In genomic region chr22:23399367-23400285, GRCh38 we compare ENCODE assay signal across 13 cellular contexts.
"Had no signal": no experiment of that assay in that cellular context is flagged by ENCODE, and none has a peak within 500 bp of the region (broad histone marks: within the 10 kb centered on the region; RNA-seq: fewer than 3 reads in every experiment).

No MANE protein-coding gene starts in this region.

- H3K27me3 Mint-ChIP-seq: activated CD4-positive, alpha-beta T cell treated with anti-CD3 and anti-CD28 coated beads, Interleukin-2, amount 10 ng/mL, durations not matched to agents 24 days and 14 days; memory B cell had no signal

- DNase-seq: activated CD4-positive, alpha-beta T cell treated with anti-CD3 and anti-CD28 coated beads, Interleukin-2, amount 10 ng/mL, durations not matched to agents 24 days and 14 days; activated CD8-positive, alpha-beta memory T cell treated with anti-CD3 and anti-CD28 coated beads for 24 hours; activated gamma-delta T cell treated with Interleukin-2 at 50 U/mL for 16 hours; activated naive CD8-positive, alpha-beta T cell treated with anti-CD3 and anti-CD28 coated beads for 36 hours; activated T-cell treated with anti-CD3 and anti-CD28 coated beads, Interleukin-2, amount 50 U/mL, for 1 hour; stomach; T-cell had no signal

- H3K27ac ChIP-seq: left lung, SK-N-MC, skin epidermis, stomach, tibial artery had no signal

- H3K9me3 Mint-ChIP-seq: activated CD4-positive, alpha-beta T cell treated with anti-CD3 and anti-CD28 coated beads, Interleukin-2, amount 10 ng/mL, durations not matched to agents 24 days and 14 days; activated naive CD8-positive, alpha-beta T cell treated with anti-CD3 and anti-CD28 coated beads for 36 hours; memory B cell; T-cell had no signal

- H3K36me3 ChIP-seq: left lung, stomach, tibial artery, WERI-Rb-1 had no signal

- H3K4me3 Mint-ChIP-seq: activated CD4-positive, alpha-beta T cell treated with anti-CD3 and anti-CD28 coated beads, Interleukin-2, amount 10 ng/mL, durations not matched to agents 24 days and 14 days; activated naive CD8-positive, alpha-beta T cell treated with anti-CD3 and anti-CD28 coated beads for 36 hours; memory B cell; T-cell had no signal

- H3K4me3 ChIP-seq: left lung, SK-N-MC, skin epidermis, stomach, tibial artery had no signal

- H3K4me1 Mint-ChIP-seq: activated CD4-positive, alpha-beta T cell treated with anti-CD3 and anti-CD28 coated beads, Interleukin-2, amount 10 ng/mL, durations not matched to agents 24 days and 14 days; activated naive CD8-positive, alpha-beta T cell treated with anti-CD3 and anti-CD28 coated beads for 36 hours; memory B cell; T-cell had no signal

- H3K36me3 Mint-ChIP-seq: activated naive CD8-positive, alpha-beta T cell treated with anti-CD3 and anti-CD28 coated beads for 36 hours; memory B cell; T-cell had no signal

- H3K27ac Mint-ChIP-seq: activated CD4-positive, alpha-beta T cell treated with anti-CD3 and anti-CD28 coated beads, Interleukin-2, amount 10 ng/mL, durations not matched to agents 24 days and 14 days; activated naive CD8-positive, alpha-beta T cell treated with anti-CD3 and anti-CD28 coated beads for 36 hours; memory B cell; T-cell had no signal

- H3K9me3 ChIP-seq: left lung, stomach, tibial artery had no signal
